19 cellular contexts compared by ENCODE assay signal in the genomic region with DNA sequence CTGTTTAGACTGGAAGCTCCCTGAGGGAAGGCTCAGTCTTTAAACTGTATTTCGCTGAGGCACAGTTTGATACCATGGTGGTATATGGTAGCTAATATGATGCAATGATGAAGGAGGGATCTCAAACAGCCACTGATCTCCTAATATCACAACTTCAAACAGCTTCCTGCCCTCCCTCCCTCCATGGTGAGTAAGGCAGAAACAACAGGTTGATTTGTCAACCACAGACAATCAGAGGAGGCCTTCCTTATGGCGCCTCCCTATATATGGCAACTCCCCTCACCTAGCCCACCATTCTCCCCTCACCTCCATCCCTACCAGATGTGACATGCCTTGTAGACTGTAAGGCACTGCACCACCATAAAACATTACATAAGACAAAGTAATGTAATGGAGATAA.
DNase-seq lines count a peak whose midpoint lies in the region; ATAC-seq lines count a peak whose summit lies in the region.
"Had no signal": no experiment of that assay in that cellular context is flagged by ENCODE, and none has a peak within 500 bp of the region (broad histone marks: within the 10 kb centered on the region; RNA-seq: fewer than 3 reads in every experiment).

No MANE protein-coding gene starts in this region.

- H3K27ac Mint-ChIP-seq in activated naive CD8-positive, alpha-beta T cell treated with anti-CD3 and anti-CD28 coated beads, Interleukin-2, amount 10 ng/mL, durations not matched to agents 7 days and 5 days = no peak overlapping the region
- H3K27ac Mint-ChIP-seq in stimulated activated naive CD8-positive, alpha-beta T cell treated with anti-CD3 and anti-CD28 coated beads, Interleukin-15, Interleukin-2, amounts not matched to agents 100 ng/mL and 50 ng/mL, for 24 hours = peak overlapping the region; percentile 66
- H3K27ac Mint-ChIP-seq: CD14-positive monocyte had no signal

- no peaks in the 10 kb centered on the region for H3K27me3 Mint-ChIP-seq in activated naive CD8-positive, alpha-beta T cell treated with anti-CD3 and anti-CD28 coated beads, Interleukin-2, amount 10 ng/mL, durations not matched to agents 7 days and 5 days
- no peaks in the 10 kb centered on the region for H3K27me3 Mint-ChIP-seq in stimulated activated naive CD8-positive, alpha-beta T cell treated with anti-CD3 and anti-CD28 coated beads, Interleukin-15, Interleukin-2, amounts not matched to agents 100 ng/mL and 50 ng/mL, for 24 hours

- H3K4me3 Mint-ChIP-seq in activated naive CD8-positive, alpha-beta T cell treated with anti-CD3 and anti-CD28 coated beads, Interleukin-2, amount 10 ng/mL, durations not matched to agents 7 days and 5 days = no peak overlapping the region
- peak overlapping the region; percentile 12 for H3K4me3 Mint-ChIP-seq in stimulated activated naive CD8-positive, alpha-beta T cell treated with anti-CD3 and anti-CD28 coated beads, Interleukin-15, Interleukin-2, amounts not matched to agents 100 ng/mL and 50 ng/mL, for 24 hours
- H3K4me3 Mint-ChIP-seq: CD14-positive monocyte had no signal

- peaks cover 19% of the 10 kb centered on the region for H3K4me1 Mint-ChIP-seq in activated naive CD8-positive, alpha-beta T cell treated with anti-CD3 and anti-CD28 coated beads, Interleukin-2, amount 10 ng/mL, durations not matched to agents 7 days and 5 days
- H3K4me1 Mint-ChIP-seq in stimulated activated naive CD8-positive, alpha-beta T cell treated with anti-CD3 and anti-CD28 coated beads, Interleukin-15, Interleukin-2, amounts not matched to agents 100 ng/mL and 50 ng/mL, for 24 hours (ENCODE audit: low read depth) = peaks cover 58% of the 10 kb centered on the region
- H3K4me1 Mint-ChIP-seq: CD14-positive monocyte had no signal

- peaks cover 13% of the 10 kb centered on the region for H3K36me3 Mint-ChIP-seq in activated naive CD8-positive, alpha-beta T cell treated with anti-CD3 and anti-CD28 coated beads, Interleukin-2, amount 10 ng/mL, durations not matched to agents 7 days and 5 days
- peaks cover 5% of the 10 kb centered on the region for H3K36me3 Mint-ChIP-seq in stimulated activated naive CD8-positive, alpha-beta T cell treated with anti-CD3 and anti-CD28 coated beads, Interleukin-15, Interleukin-2, amounts not matched to agents 100 ng/mL and 50 ng/mL, for 24 hours (ENCODE audit: low read depth)
- H3K36me3 Mint-ChIP-seq: CD14-positive monocyte had no signal

- POLR2A ChIA-PET in activated naive CD8-positive, alpha-beta T cell treated with anti-CD3 and anti-CD28 coated beads, Interleukin-2, amount 10 ng/mL, durations not matched to agents 7 days and 5 days (lab: Charles Lee) = interaction anchor here (0.7 to 1.0 kb wide), 2 partner anchors 205 to 595 kb away, joined by 3 read pairs; no protein-coding TSS in a partner anchor

- peak; percentile 65 for DNase-seq in activated effector memory CD4-positive, alpha-beta T cell treated with anti-CD3 and anti-CD28 coated beads, Interleukin-2, amount 50 U/mL, for 16 hours
- DNase-seq in activated effector memory CD4-positive, alpha-beta T cell treated with Interleukin-2 at 50 U/mL for 16 hours = no peak
- no peak for DNase-seq in activated naive CD8-positive, alpha-beta T cell treated with anti-CD3 and anti-CD28 coated beads, Interleukin-2, amount 10 ng/mL, durations not matched to agents 7 days and 5 days
- DNase-seq in NCI-H446 treated with DMSO at 0.1 percent for 48 hours (lab: John Stamatoyannopoulos, UW) (no peak), activated gamma-delta T cell treated with Interleukin-2 at 50 U/mL for 16 hours (no peak)
- DNase-seq: activated CD4-positive, CD25-positive, alpha-beta regulatory T cell; activated CD8-positive, alpha-beta memory T cell treated with anti-CD3 and anti-CD28 coated beads, Interleukin-2, amount 50 U/mL, for 48 hours; DMS79 treated with DMSO at 0.1 percent for 48 hours; midbrain; NCI-H1417; NCI-H82; PC-9; SJCRH30; trophoblast cell had no signal

- ATAC-seq in HG02642 (IDR thresholded peaks at IDR 0.05; ENCODE audit: poor library complexity, unreplicated experiment) = peak; percentile 16
- ATAC-seq in activated naive CD8-positive, alpha-beta T cell treated with anti-CD3 and anti-CD28 coated beads, Interleukin-2, amount 10 ng/mL, durations not matched to agents 7 days and 5 days (ENCODE audit: low read depth) = peak; percentile 11
- no peak for ATAC-seq in HG02973 (IDR thresholded peaks at IDR 0.05; ENCODE audit: unreplicated experiment)
- ATAC-seq: HCT116 had no signal

- H3K9me3 Mint-ChIP-seq in activated naive CD8-positive, alpha-beta T cell treated with anti-CD3 and anti-CD28 coated beads, Interleukin-2, amount 10 ng/mL, durations not matched to agents 7 days and 5 days = peaks cover 15% of the 10 kb centered on the region
- peaks cover 7% of the 10 kb centered on the region for H3K9me3 Mint-ChIP-seq in stimulated activated naive CD8-positive, alpha-beta T cell treated with anti-CD3 and anti-CD28 coated beads, Interleukin-15, Interleukin-2, amounts not matched to agents 100 ng/mL and 50 ng/mL, for 24 hours
